In the genomic region with DNA sequence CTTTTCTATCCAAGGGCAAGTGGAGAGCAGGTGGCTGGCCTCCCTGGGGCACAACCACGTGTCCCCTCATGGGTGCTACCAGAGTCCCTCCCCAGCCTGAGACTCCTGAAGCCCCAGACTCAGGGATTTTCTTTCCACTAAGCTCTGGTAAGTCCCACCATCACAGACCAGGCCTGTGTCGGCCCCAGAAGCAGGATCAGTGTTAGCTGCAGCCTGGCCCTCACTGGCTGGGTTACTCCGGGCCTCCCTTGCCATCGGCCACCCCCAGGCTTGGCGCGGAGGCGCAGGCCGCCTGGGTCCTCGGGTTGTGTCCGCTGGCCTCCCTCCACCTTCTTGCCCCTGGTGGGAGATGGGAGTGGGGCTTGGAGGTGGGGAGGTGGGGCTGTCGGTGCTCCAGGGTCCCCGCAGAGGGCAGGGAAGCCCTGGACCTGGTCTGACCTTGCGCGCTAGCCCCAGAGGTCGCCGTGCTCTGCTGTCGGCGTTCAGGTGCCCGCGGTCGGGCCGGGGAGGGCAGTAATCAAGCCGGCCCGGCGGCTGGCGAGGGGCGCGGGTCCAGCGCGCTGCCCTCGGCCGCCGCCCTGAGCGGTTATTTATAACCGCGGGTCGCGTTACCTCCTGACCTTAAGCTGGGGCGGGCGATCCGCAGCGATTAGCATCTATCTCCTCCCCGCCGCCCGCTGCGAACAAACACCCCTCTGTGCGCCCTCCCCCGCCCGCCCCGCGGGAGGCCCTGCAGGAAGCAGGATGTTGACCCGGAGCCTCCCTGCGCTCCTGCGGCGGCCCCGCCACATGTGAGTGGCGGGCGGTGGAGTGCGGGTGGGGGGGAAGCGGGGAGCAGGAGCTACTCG, we compare ENCODE assay signal across 8 cellular contexts.
DNase-seq lines count a peak whose midpoint lies in the region; ATAC-seq lines count a peak whose summit lies in the region.

No MANE protein-coding gene starts in this region.

- peak; percentile 50 for DNase-seq in DMS79 treated with DMSO at 0.1 percent for 48 hours (lab: John Stamatoyannopoulos, UW)
- DNase-seq in Jurkat, Clone E6-1 (ENCODE audit: low read depth, low spot score): peak; percentile 59
- DNase-seq in T follicular helper cell (ENCODE audit: low read depth): peak; percentile 51
- peak; percentile 83 for DNase-seq in activated naive CD8-positive, alpha-beta T cell treated with anti-CD3 and anti-CD28 coated beads, Interleukin-2, amount 50 U/mL, for 24 hours
- DNase-seq in hypothalamus (lab: John Stamatoyannopoulos, UW): peak in 46 of 51 donors; percentile 21 to 89 (median 69)
- peak; percentile 92 for DNase-seq in sciatic nerve (ENCODE audit: low spot score)
- no peak for DNase-seq in HPDE6-E6E7 (ENCODE audit: extremely low spot score)

- H3K4me3 ChIP-seq in Jurkat, Clone E6-1 (ENCODE audit: low read length): peak overlapping the region; percentile 44

- peak overlapping the region; percentile 86 for H3K27ac Mint-ChIP-seq in activated naive CD8-positive, alpha-beta T cell treated with anti-CD3 and anti-CD28 coated beads, Interleukin-2, amount 50 U/mL, for 24 hours

- intact Hi-C loops in sciatic nerve (cut with DNase I): no loop called here

- ATAC-seq in activated naive CD8-positive, alpha-beta T cell treated with anti-CD3 and anti-CD28 coated beads, Interleukin-2, amount 50 U/mL, for 24 hours: peak; percentile 83
- ATAC-seq in sciatic nerve: peak; percentile 87
- ATAC-seq in HG03469 (IDR thresholded peaks at IDR 0.05; ENCODE audit: unreplicated experiment): no peak

- no peaks in the 10 kb centered on the region for H3K27me3 Mint-ChIP-seq in activated naive CD8-positive, alpha-beta T cell treated with anti-CD3 and anti-CD28 coated beads, Interleukin-2, amount 50 U/mL, for 24 hours

- peaks cover 22% of the 10 kb centered on the region for H3K4me1 Mint-ChIP-seq in activated naive CD8-positive, alpha-beta T cell treated with anti-CD3 and anti-CD28 coated beads, Interleukin-2, amount 50 U/mL, for 24 hours

- peak overlapping the region; percentile 76 for H3K4me3 Mint-ChIP-seq in activated naive CD8-positive, alpha-beta T cell treated with anti-CD3 and anti-CD28 coated beads, Interleukin-2, amount 50 U/mL, for 24 hours

- H3K36me3 Mint-ChIP-seq in activated naive CD8-positive, alpha-beta T cell treated with anti-CD3 and anti-CD28 coated beads, Interleukin-2, amount 50 U/mL, for 24 hours (ENCODE audit: low read depth): no peaks in the 10 kb centered on the region

- no peaks in the 10 kb centered on the region for H3K9me3 Mint-ChIP-seq in activated naive CD8-positive, alpha-beta T cell treated with anti-CD3 and anti-CD28 coated beads, Interleukin-2, amount 50 U/mL, for 24 hours
